25 cellular contexts compared by ENCODE assay signal in genomic region chr11:110580571-110580970, GRCh38.
"Had no signal": no experiment of that assay in that cellular context is flagged by ENCODE, and none has a peak within 500 bp of the region (broad histone marks: within the 10 kb centered on the region; RNA-seq: fewer than 3 reads in every experiment).

No MANE protein-coding gene starts in this region.

- H3K27ac ChIP-seq: stomach, suprapubic skin, testis, thoracic aorta, thyroid gland, tibial artery, tibial nerve, transverse colon, upper lobe of left lung, upper lobe of right lung, uterus, vagina had no signal

- H3K4me1 ChIP-seq: stomach, suprapubic skin, tibial artery, tibial nerve, upper lobe of left lung, upper lobe of right lung, uterus, vagina had no signal

- H3K4me3 ChIP-seq: stomach, suprapubic skin, testis, thoracic aorta, thyroid gland, tibial artery, tibial nerve, transverse colon, upper lobe of left lung, upper lobe of right lung, uterus, vagina had no signal

- H3K36me3 ChIP-seq: uterus had no signal

- DNase-seq: stimulated activated CD4-positive, alpha-beta T cell treated with anti-CD3 and anti-CD28 coated beads, Interleukin-2, amount 100 ng/mL, for 48 hours; stimulated activated CD4-positive, alpha-beta T cell treated with anti-CD3 and anti-CD28 coated beads, Interleukin-4, amount 100 ng/mL, for 1 hour; stimulated activated CD4-positive, alpha-beta T cell treated with anti-CD3 and anti-CD28 coated beads, Interleukin-4, amount 100 ng/mL, for 24 hours; stimulated activated CD4-positive, alpha-beta T cell treated with anti-CD3 and anti-CD28 coated beads, Interleukin-4, amount 100 ng/mL, for 4 hours; stimulated activated CD8-positive, alpha-beta memory T cell treated with anti-CD3 and anti-CD28 coated beads, Interleukin-4, amount 100 ng/mL, for 48 hours; stimulated activated naive B cell treated with anti-CD40 and anti-IgM and Interleukin-4, amounts not matched to agents 10 μg/mL and 1 μg/mL and 100 μg/mL, for 72 hours; stimulated activated naive CD4-positive, alpha-beta T cell; stimulated activated naive CD4-positive, alpha-beta T cell treated with Interleukin-2 at 50 U/mL for 16 hours; stimulated activated naive CD8-positive, alpha-beta T cell treated with anti-CD3 and anti-CD28 coated beads, Interleukin-15, amount 100 ng/mL, for 72 hours; stimulated activated naive CD8-positive, alpha-beta T cell treated with anti-CD3 and anti-CD28 coated beads, Interleukin-15, Interleukin-2, amounts not matched to agents 100 U/mL and 50 U/mL, for 24 hours; stomach; substantia nigra; testis; thyroid gland; tibial artery; transverse colon; upper lobe of left lung; upper lobe of right lung; uterus had no signal

- H3K27me3 ChIP-seq: stomach, suprapubic skin, testis, thyroid gland, tibial artery, tibial nerve, transverse colon, upper lobe of left lung, upper lobe of right lung, uterus, vagina had no signal

- H3K9me3 ChIP-seq: stomach, suprapubic skin, testis, thoracic aorta, thyroid gland, tibial artery, tibial nerve, transverse colon, upper lobe of left lung, upper lobe of right lung, uterus, vagina had no signal

- ATAC-seq: stimulated activated effector memory CD8-positive, alpha-beta T cell treated with anti-CD3 and anti-CD28 coated beads, Interleukin-12 subunit alpha, Interleukin-12 subunit beta, amount 100 ng/mL, for 72 hours; stimulated activated memory B cell treated with anti-CD40 and anti-IgM and Interleukin-4, amounts not matched to agents 10 μg/mL and 1 μg/mL and 100 μg/mL, for 72 hours; stimulated activated naive B cell treated with anti-CD40 and anti-IgM and Interleukin-4, amounts not matched to agents 10 μg/mL and 1 μg/mL and 100 μg/mL, for 72 hours; stimulated activated naive CD8-positive, alpha-beta T cell treated with anti-CD3 and anti-CD28 coated beads, Interleukin-15, amount 100 ng/mL, for 72 hours; stimulated activated naive CD8-positive, alpha-beta T cell treated with anti-CD3 and anti-CD28 coated beads, Interleukin-15, Interleukin-2, amounts not matched to agents 100 U/mL and 50 U/mL, for 24 hours had no signal
